8 cellular contexts compared by ENCODE assay signal in genomic region chr2:241443486-241444223, GRCh38.
DNase-seq lines count a peak whose midpoint lies in the region; ATAC-seq and TF ChIP-seq lines count a peak whose summit lies in the region.

No MANE protein-coding gene starts in this region.

- ATAC-seq in GM18870 (IDR thresholded peaks at IDR 0.05; ENCODE audit: unreplicated experiment): peak; percentile 52
- ATAC-seq in HG02885 (IDR thresholded peaks at IDR 0.05; ENCODE audit: poor library complexity, unreplicated experiment): no peak
- ATAC-seq in GM21528 (IDR thresholded peaks at IDR 0.05; ENCODE audit: low FRiP score, unreplicated experiment): no peak

- no peak overlapping the region for H3K27ac ChIP-seq in dorsolateral prefrontal cortex

- H3K4me3 ChIP-seq in dorsolateral prefrontal cortex: no peak overlapping the region

- DNase-seq in MV-4-11 (lab: John Stamatoyannopoulos, UW) (peak; percentile 91), dorsolateral prefrontal cortex (no peak)
- DNase-seq in activated CD4-positive, alpha-beta T cell treated with anti-CD3 and anti-CD28 coated beads for 24 hours (ENCODE audit: low read depth in 2 of 2): peak; percentile 88 to 95
- DNase-seq in effector CD4-positive, alpha-beta T cell: peak; percentile 70
- DNase-seq in stimulated activated CD4-positive, alpha-beta T cell treated with anti-CD3 and anti-CD28 coated beads, TNF-alpha, amount 100 ng/mL, for 48 hours (ENCODE audit: low read depth in 3 of 3): peak; percentile 86 to 96 (median 92)

- no peaks in the 10 kb centered on the region for H3K27me3 ChIP-seq in dorsolateral prefrontal cortex

- no peak for TF ChIP-seq CTCF in dorsolateral prefrontal cortex (IDR thresholded peaks at IDR 0.05 in 54 of 56, conservative IDR thresholded peaks at IDR 0.05 in 2 of 56; ENCODE audit: low read depth in 1 of 56, partially characterized antibody in 56 of 56)

- intact Hi-C loops in dorsolateral prefrontal cortex (cut with DNase I): no loop called here

Comparison
In these comparisons a context has a peak if more than half of its experiments do, and no peak if none do; other contexts are left out.
1. DNase-seq: peak in MV-4-11 (single experiment), activated CD4-positive, alpha-beta T cell treated with anti-CD3 and anti-CD28 coated beads for 24 hours (2 of 2), effector CD4-positive, alpha-beta T cell (single experiment) and stimulated activated CD4-positive, alpha-beta T cell treated with anti-CD3 and anti-CD28 coated beads, TNF-alpha, amount 100 ng/mL, for 48 hours (3 of 3); none in dorsolateral prefrontal cortex (0 of 10).